In genomic region chr7:139479620-139480019, GRCh38 we compare ENCODE assay signal across 17 cellular contexts. TPM values are rescaled to one million over a fixed set of nuclear protein-coding genes. Genes with fewer than 3 reads are reported as not detected.
DNase-seq lines count a peak whose midpoint lies in the region; ATAC-seq and TF ChIP-seq lines count a peak whose summit lies in the region.
"Had no signal": no experiment of that assay in that cellular context is flagged by ENCODE, and none has a peak within 500 bp of the region (broad histone marks: within the 10 kb centered on the region; RNA-seq: fewer than 3 reads in every experiment).

No MANE protein-coding gene starts in this region.

- in situ Hi-C loops in mammary epithelial cell (cut with MboI; ENCODE audit: low sequenced_read_pairs in 2 of 2): no loop called here

- no peak overlapping the region for H3K4me3 ChIP-seq in mammary epithelial cell (replicated peaks in 1 of 3; ENCODE audit: insufficient read depth in 1 of 3, low read depth in 2 of 3, low read length in 3 of 3)
- no peak overlapping the region for H3K4me3 ChIP-seq in mucosa of descending colon
- H3K4me3 ChIP-seq: A549, BLaER1, PC-9 had no signal

- intact Hi-C loops in MCF 10A (cut with micrococcal nuclease) (no loop called here), mammary epithelial cell (cut with micrococcal nuclease) (no loop called here), mucosa of descending colon (cut with DNase I, micrococcal nuclease) (no loop called here), Right ventricle myocardium superior (cut with DNase I) (no loop called here)

- no peak overlapping the region for H3K27ac ChIP-seq in mammary epithelial cell (ENCODE audit: insufficient read depth, low read depth, low read length)
- H3K27ac ChIP-seq: A549, BLaER1, KMS-11, PC-9 had no signal

- POLR2A ChIA-PET in MCF 10A (lab: Yijun Ruan, JAX): interaction anchor here (0.8 to 1.0 kb wide), 2 partner anchors 11 to 37 kb away, joined by 3 to 4 read pairs; no protein-coding TSS in a partner anchor

- no peak for TF ChIP-seq CTCF in MCF 10A (IDR thresholded peaks at IDR 0.05; ENCODE audit: unreplicated experiment)
- TF ChIP-seq CTCF in mammary epithelial cell (conservative IDR thresholded peaks at IDR 0.05 in 1 of 2, IDR thresholded peaks at IDR 0.05 in 1 of 2; ENCODE audit: extremely low read depth in 1 of 2, insufficient read depth in 1 of 2, low read depth in 1 of 2, low read length in 2 of 2): no peak
- no peak for TF ChIP-seq CTCF in mucosa of descending colon (IDR thresholded peaks at IDR 0.05)

- H3K9me3 Mint-ChIP-seq in MCF 10A (ENCODE audit: unreplicated experiment): no peaks in the 10 kb centered on the region
- no peaks in the 10 kb centered on the region for H3K9me3 Mint-ChIP-seq in activated T-cell treated with anti-CD3 and anti-CD28 coated beads, Interleukin-2, amount 50 U/mL, for 72 hours

- no peaks in the 10 kb centered on the region for H3K36me3 Mint-ChIP-seq in MCF 10A (ENCODE audit: insufficient read depth, unreplicated experiment)
- no peaks in the 10 kb centered on the region for H3K36me3 Mint-ChIP-seq in activated T-cell treated with anti-CD3 and anti-CD28 coated beads, Interleukin-2, amount 50 U/mL, for 72 hours (ENCODE audit: insufficient read depth in 2 of 2)
- H3K36me3 Mint-ChIP-seq: CD4-positive, alpha-beta memory T cell had no signal

- no peak overlapping the region for H3K9ac ChIP-seq in mammary epithelial cell (ENCODE audit: insufficient read depth, low read length)
- H3K9ac ChIP-seq: BLaER1, KMS-11 had no signal

- no peak overlapping the region for H2AFZ ChIP-seq in mammary epithelial cell (ENCODE audit: low read depth, low read length)
- H2AFZ ChIP-seq: PC-9 had no signal

- ATAC-seq in mucosa of descending colon: peak; percentile 68
- no peak for ATAC-seq in Right ventricle myocardium superior (ENCODE audit: poor library complexity)
- no peak for ATAC-seq in activated T-cell treated with anti-CD3 and anti-CD28 coated beads, Interleukin-2, amount 50 U/mL, for 72 hours (replicated peaks in 1 of 2)
- ATAC-seq in GM21381 (IDR thresholded peaks at IDR 0.05; ENCODE audit: unreplicated experiment): no peak
- ATAC-seq: A549 had no signal

- 54% methylated on average over 4 of the region's 4 CpGs for WGBS in mammary epithelial cell (ENCODE audit: low coverage, missing lambda C conversion rate)

- no peaks in the 10 kb centered on the region for H3K79me2 ChIP-seq in mammary epithelial cell (ENCODE audit: insufficient read depth, low read length)

- peaks cover 8% of the 10 kb centered on the region for H3K27me3 ChIP-seq in mammary epithelial cell (ENCODE audit: insufficient read depth, low read length)

- no peaks in the 10 kb centered on the region for H3K27me3 Mint-ChIP-seq in MCF 10A (ENCODE audit: insufficient read depth, unreplicated experiment)
- peaks cover 15% of the 10 kb centered on the region for H3K27me3 Mint-ChIP-seq in activated T-cell treated with anti-CD3 and anti-CD28 coated beads, Interleukin-2, amount 50 U/mL, for 72 hours (ENCODE audit: low read depth)

- H3K4me3 Mint-ChIP-seq in MCF 10A (ENCODE audit: unreplicated experiment): no peak overlapping the region
- H3K4me3 Mint-ChIP-seq in activated T-cell treated with anti-CD3 and anti-CD28 coated beads, Interleukin-2, amount 50 U/mL, for 72 hours: no peak overlapping the region

- H3K27ac Mint-ChIP-seq in MCF 10A (ENCODE audit: low read depth, unreplicated experiment): no peak overlapping the region
- H3K27ac Mint-ChIP-seq in activated T-cell treated with anti-CD3 and anti-CD28 coated beads, Interleukin-2, amount 50 U/mL, for 72 hours: no peak overlapping the region
- H3K27ac Mint-ChIP-seq: CD4-positive, alpha-beta memory T cell had no signal

- BruUV-seq in MCF 10A (replicated peaks; lab: Mats Ljungman, UMichigan) (no TSS peak), mammary epithelial cell (replicated peaks; lab: Mats Ljungman, UMichigan) (no TSS peak)

- peaks cover 11% of the 10 kb centered on the region for H3K4me1 ChIP-seq in mammary epithelial cell (ENCODE audit: insufficient read depth, low read length)
- peaks cover 18% of the 10 kb centered on the region for H3K4me1 ChIP-seq in mucosa of descending colon (ENCODE audit: low read depth)

- H3K36me3 ChIP-seq in mammary epithelial cell (ENCODE audit: insufficient read depth, low read length) (no peaks in the 10 kb centered on the region), mucosa of descending colon (ENCODE audit: low read depth) (no peaks in the 10 kb centered on the region)
- H3K36me3 ChIP-seq: BLaER1 had no signal

- dilution Hi-C loops in mammary epithelial cell (cut with HindIII; ENCODE audit: low sequenced_read_pairs): loop anchor here (10.0 kb wide), 1 partner anchor 65 kb away; no protein-coding TSS in a partner anchor

- H3K9me3 ChIP-seq in mammary epithelial cell (replicated peaks; ENCODE audit: insufficient read depth, low read length) (no peaks in the 10 kb centered on the region), mucosa of descending colon (no peaks in the 10 kb centered on the region)
- H3K9me3 ChIP-seq: A549 had no signal

- no peak overlapping the region for H3K4me2 ChIP-seq in mammary epithelial cell (ENCODE audit: insufficient read depth, low read depth, low read length)
- H3K4me2 ChIP-seq: A549, BLaER1, KMS-11, PC-9 had no signal

- peak; percentile 24 for DNase-seq in MCF 10A (ENCODE audit: unreplicated experiment)
- DNase-seq in mammary epithelial cell: no peak
- peak; percentile 75 for DNase-seq in NCI-H2171 treated with DMSO at 0.1 percent for 48 hours (lab: John Stamatoyannopoulos, UW)
- peak; percentile 51 to 64 (median 61) for DNase-seq in mucosa of descending colon
- no peak for DNase-seq in Right ventricle myocardium superior
- DNase-seq in activated T-cell treated with anti-CD3 and anti-CD28 coated beads, Interleukin-2, amount 50 U/mL, for 72 hours: no peak
- DNase-seq: CD4-positive, alpha-beta memory T cell; NCI-H1417 treated with DMSO at 0.1 percent for 48 hours; NCI-H2081; NCI-H524; PC-9 had no signal

- CTCF ChIA-PET in MCF 10A (lab: Yijun Ruan, JAX): interaction anchor here (0.9 kb wide), 1 partner anchor 21 kb away, joined by 4 read pairs; no protein-coding TSS in a partner anchor
- CTCF ChIA-PET in mammary epithelial cell (lab: Charles Lee; ENCODE audit: low non-redundant PET): no interaction called here

- H4K20me1 ChIP-seq in mammary epithelial cell (ENCODE audit: insufficient read depth, low read length): no peaks in the 10 kb centered on the region
- H4K20me1 ChIP-seq: BLaER1 had no signal

- no peaks in the 10 kb centered on the region for H3K4me1 Mint-ChIP-seq in MCF 10A (ENCODE audit: insufficient read depth, unreplicated experiment)
- no peaks in the 10 kb centered on the region for H3K4me1 Mint-ChIP-seq in activated T-cell treated with anti-CD3 and anti-CD28 coated beads, Interleukin-2, amount 50 U/mL, for 72 hours (ENCODE audit: low read depth)

RNA-seq across cellular contexts. Expression of gene KLRG2, which starts 3.9 kb away (rescaled TPM):
- total RNA-seq in MCF 10A (2022): 0.19 TPM in 1 of 2 replicates, not detected in the other
- 1 to 10 TPM in 1 of 2 donors, under 1 TPM in 1; 0.89 to 1.0 TPM for total RNA-seq in mammary epithelial cell
- polyA plus RNA-seq in mammary epithelial cell: 0.29 TPM
- polyA minus RNA-seq in mammary epithelial cell: not detected
- total RNA-seq in mucosa of descending colon: not detected
- not detected for total RNA-seq in Right ventricle myocardium superior
- total RNA-seq in activated T-cell treated with anti-CD3 and anti-CD28 coated beads, Interleukin-2, amount 50 U/mL, for 72 hours: under 1 TPM in 1 of 2 donors, not detected in 1; 0.22 TPM
- total RNA-seq: CD4-positive, alpha-beta memory T cell; HT-29 had no signal
- polyA plus RNA-seq: CD4-positive, alpha-beta memory T cell had no signal

RNA-seq across cellular contexts. Expression of gene CLEC2L, which starts 43.9 kb away (rescaled TPM):
- total RNA-seq in MCF 10A (2022): not detected in 2 replicates
- total RNA-seq in mammary epithelial cell: not detected
- polyA plus RNA-seq in mammary epithelial cell: not detected
- polyA minus RNA-seq in mammary epithelial cell: not detected
- not detected for total RNA-seq in mucosa of descending colon
- total RNA-seq in Right ventricle myocardium superior: 0.83 TPM
- not detected for total RNA-seq in activated T-cell treated with anti-CD3 and anti-CD28 coated beads, Interleukin-2, amount 50 U/mL, for 72 hours
- total RNA-seq: CD4-positive, alpha-beta memory T cell; HT-29; PC-9; SK-MEL-5 had no signal
- polyA plus RNA-seq: CD4-positive, alpha-beta memory T cell had no signal

Comparison
In these comparisons a context has a peak if more than half of its experiments do, and no peak if none do; other contexts are left out.
1. DNase-seq: peak in MCF 10A (single experiment), NCI-H2171 treated with DMSO at 0.1 percent for 48 hours (single experiment) and mucosa of descending colon (3 of 3); none in mammary epithelial cell (single experiment), Right ventricle myocardium superior (single experiment) and activated T-cell treated with anti-CD3 and anti-CD28 coated beads, Interleukin-2, amount 50 U/mL, for 72 hours (0 of 2).